9 cellular contexts compared by ENCODE assay signal in genomic region chr9:130294664-130295063, GRCh38. TPM values are rescaled to one million over a fixed set of nuclear protein-coding genes. Genes with fewer than 3 reads are reported as not detected.
"Had no signal": no experiment of that assay in that cellular context is flagged by ENCODE, and none has a peak within 500 bp of the region (broad histone marks: within the 10 kb centered on the region; RNA-seq: fewer than 3 reads in every experiment).

No MANE protein-coding gene starts in this region.

- H3K4me1 ChIP-seq: HAP-1 had no signal

- H3K36me3 ChIP-seq: HAP-1 had no signal

- FAIRE-seq: HepG2 had no signal

- H3K9ac ChIP-seq: GM23248 had no signal

- H3K27ac ChIP-seq: GM23248, HL-60 had no signal

- H3K9me3 ChIP-seq: HAP-1 had no signal

- ATAC-seq: HCT116, HepG2 had no signal

- DNase-seq: GM23248, GOT3, H7, HFFc6 had no signal

- H3K4me3 ChIP-seq: GM23248, HAP-1 had no signal

RNA-seq across cellular contexts. Expression of gene HMCN2, which starts 29.1 kb away (rescaled TPM):
- total RNA-seq: GM23248 had no signal
- polyA plus RNA-seq: GM23248, HepG2, IgD-negative memory B cell had no signal
